In genomic region chr12:101018540-101018939, GRCh38 we compare ENCODE assay signal across 11 cellular contexts.
DNase-seq lines count a peak whose midpoint lies in the region; ATAC-seq and TF ChIP-seq lines count a peak whose summit lies in the region.
"Had no signal": no experiment of that assay in that cellular context is flagged by ENCODE, and none has a peak within 500 bp of the region (broad histone marks: within the 10 kb centered on the region; RNA-seq: fewer than 3 reads in every experiment).

No MANE protein-coding gene starts in this region.

- H4K91ac ChIP-seq in trophoblast cell (ENCODE audit: low read depth, low read length): no peak overlapping the region

- ATAC-seq in RWPE2 (ENCODE audit: low read depth) (peak; percentile 95), GM21447 (IDR thresholded peaks at IDR 0.05; ENCODE audit: unreplicated experiment) (no peak)
- no peak for ATAC-seq in stimulated activated naive CD8-positive, alpha-beta T cell treated with anti-CD3 and anti-CD28 coated beads, Interleukin-15, Interleukin-2, amounts not matched to agents 100 U/mL and 50 U/mL, for 24 hours
- ATAC-seq: gastroesophageal sphincter had no signal

- H3K9me3 ChIP-seq in RWPE2 (ENCODE audit: severe bottlenecking) (no peaks in the 10 kb centered on the region), fibroblast of lung (ENCODE audit: control insufficient read depth, insufficient read depth, low read depth, low read length) (no peaks in the 10 kb centered on the region), trophoblast cell (ENCODE audit: insufficient read depth, low read depth, low read length) (no peaks in the 10 kb centered on the region)

- TF ChIP-seq CTCF in RWPE2 (IDR thresholded peaks at IDR 0.05; ENCODE audit: poor library complexity, severe bottlenecking) (no peak), fibroblast of lung (conservative IDR thresholded peaks at IDR 0.05 in 1 of 2, IDR thresholded peaks at IDR 0.05 in 1 of 2; ENCODE audit: low read depth in 1 of 2, low read length in 2 of 2) (no peak)

- H3K36me3 ChIP-seq in RWPE2 (ENCODE audit: low read depth) (no peaks in the 10 kb centered on the region), fibroblast of lung (ENCODE audit: control insufficient read depth, insufficient read depth, low read length) (no peaks in the 10 kb centered on the region), trophoblast cell (ENCODE audit: control insufficient read depth in 1 of 2, insufficient read depth in 2 of 2, low read length in 2 of 2) (peaks cover 0 to 5% of the 10 kb centered on the region in 2 experiments)
- H3K36me3 ChIP-seq: gastroesophageal sphincter had no signal

- H4K20me1 ChIP-seq in fibroblast of lung (ENCODE audit: control insufficient read depth, extremely low read depth, insufficient read depth, low read length): no peaks in the 10 kb centered on the region

- peaks cover 0 to 4% (median 0%) of the 10 kb centered on the region in 3 donors for H3K27me3 Mint-ChIP-seq in immature natural killer cell (ENCODE audit: low read depth in 3 of 3)
- H3K27me3 Mint-ChIP-seq in activated T-helper 1 cell treated with anti-CD3 and anti-CD28 coated beads, Interleukin-12 subunit alpha, Interleukin-12 subunit beta, Interleukin-2, Interleukin-4 antibody, amounts not matched to agents 30 ng/mL and 10 ng/mL and 1 ng/mL, durations not matched to agents 14 hours and 24 hours and 36 hours (ENCODE audit: insufficient read depth): no peaks in the 10 kb centered on the region

- no peak overlapping the region for H2AFZ ChIP-seq in fibroblast of lung (ENCODE audit: low read length)
- H2AFZ ChIP-seq in trophoblast cell (ENCODE audit: insufficient read depth, low read length, poor library complexity): no peak overlapping the region

- H3K4me1 ChIP-seq in RWPE2 (ENCODE audit: insufficient read depth, poor library complexity, severe bottlenecking) (peaks cover 53% of the 10 kb centered on the region), fibroblast of lung (ENCODE audit: control insufficient read depth, extremely low read depth, insufficient read depth, low read length) (peaks cover 10% of the 10 kb centered on the region), trophoblast cell (ENCODE audit: control insufficient read depth in 1 of 2, insufficient read depth in 2 of 2, low read length in 2 of 2) (peaks cover 9 to 16% of the 10 kb centered on the region in 2 experiments)
- H3K4me1 ChIP-seq: gastroesophageal sphincter had no signal

- no peaks in the 10 kb centered on the region for H3K79me2 ChIP-seq in fibroblast of lung (ENCODE audit: control insufficient read depth, insufficient read depth, low read length)
- no peaks in the 10 kb centered on the region for H3K79me2 ChIP-seq in trophoblast cell (ENCODE audit: control insufficient read depth, insufficient read depth, low read length, poor library complexity)

- no peak overlapping the region for H4K8ac ChIP-seq in trophoblast cell (ENCODE audit: low read depth, low read length)

- H3K27ac ChIP-seq in RWPE2 (ENCODE audit: poor library complexity, severe bottlenecking) (peak overlapping the region; percentile 98), fibroblast of lung (ENCODE audit: insufficient read depth, low read length) (no peak overlapping the region), trophoblast cell (ENCODE audit: low read depth, low read length) (peak overlapping the region; percentile 76)
- H3K27ac ChIP-seq: gastroesophageal sphincter had no signal

- DNase-seq in GM04504 (ENCODE audit: low read depth) (peak; percentile 40), RWPE2 (ENCODE audit: low spot score) (peak; percentile 86), fibroblast of lung (ENCODE audit: low read depth in 2 of 2) (peak; percentile 44 to 100), trophoblast cell (peak; percentile 67 to 84), immature natural killer cell (no peak)
- no peak for DNase-seq in stimulated activated naive CD8-positive, alpha-beta T cell treated with anti-CD3 and anti-CD28 coated beads, Interleukin-15, Interleukin-2, amounts not matched to agents 100 U/mL and 50 U/mL, for 24 hours
- no peak for DNase-seq in activated T-helper 1 cell treated with anti-CD3 and anti-CD28 coated beads, Interleukin-12 subunit alpha, Interleukin-12 subunit beta, Interleukin-2, Interleukin-4 antibody, amounts not matched to agents 30 ng/mL and 10 ng/mL and 1 ng/mL, durations not matched to agents 14 hours and 24 hours and 36 hours (ENCODE audit: low spot score)
- DNase-seq: activated CD4-positive, CD25-positive, alpha-beta regulatory T cell treated with anti-CD3 and anti-CD28 coated beads, Interleukin-2, amount 50 U/mL, for 72 hours had no signal

- no peak overlapping the region for H3K4me2 ChIP-seq in fibroblast of lung (ENCODE audit: extremely low read depth, insufficient read depth, low read length)
- H3K4me2 ChIP-seq in trophoblast cell (ENCODE audit: low read length): no peak overlapping the region

- no peak overlapping the region for H2BK12ac ChIP-seq in trophoblast cell (ENCODE audit: low read length)

- intact Hi-C loops in activated T-helper 1 cell treated with anti-CD3 and anti-CD28 coated beads, Interleukin-12 subunit alpha, Interleukin-12 subunit beta, Interleukin-2, Interleukin-4 antibody, amounts not matched to agents 30 ng/mL and 10 ng/mL and 1 ng/mL, durations not matched to agents 14 hours and 24 hours and 36 hours (cut with micrococcal nuclease): no loop called here

- H3K79me1 ChIP-seq in trophoblast cell (ENCODE audit: low read length): peaks cover 15% of the 10 kb centered on the region

- WGBS in trophoblast cell (ENCODE audit: extremely low coverage, insufficient coverage, insufficient read length): no CpG with 5 or more reads among the region's 2 CpGs

- no peak overlapping the region for H2BK120ac ChIP-seq in trophoblast cell (ENCODE audit: insufficient read depth, low read length, poor library complexity)

- no peak overlapping the region for H2BK5ac ChIP-seq in trophoblast cell (ENCODE audit: low read depth, low read length, poor library complexity)

- H3K27ac Mint-ChIP-seq in immature natural killer cell: no peak overlapping the region
- H3K27ac Mint-ChIP-seq in activated T-helper 1 cell treated with anti-CD3 and anti-CD28 coated beads, Interleukin-12 subunit alpha, Interleukin-12 subunit beta, Interleukin-2, Interleukin-4 antibody, amounts not matched to agents 30 ng/mL and 10 ng/mL and 1 ng/mL, durations not matched to agents 14 hours and 24 hours and 36 hours: no peak overlapping the region
- H3K27ac Mint-ChIP-seq: activated naive CD4-positive, alpha-beta T cell treated with anti-CD3 and anti-CD28 coated beads, Interleukin-2, amount 50 U/mL, for 24 hours had no signal

- no peak overlapping the region for H3K4me3 Mint-ChIP-seq in immature natural killer cell
- H3K4me3 Mint-ChIP-seq in activated T-helper 1 cell treated with anti-CD3 and anti-CD28 coated beads, Interleukin-12 subunit alpha, Interleukin-12 subunit beta, Interleukin-2, Interleukin-4 antibody, amounts not matched to agents 30 ng/mL and 10 ng/mL and 1 ng/mL, durations not matched to agents 14 hours and 24 hours and 36 hours: no peak overlapping the region
- H3K4me3 Mint-ChIP-seq: activated naive CD4-positive, alpha-beta T cell treated with anti-CD3 and anti-CD28 coated beads, Interleukin-2, amount 50 U/mL, for 24 hours had no signal

- H3K23ac ChIP-seq in trophoblast cell (ENCODE audit: low read length): no peak overlapping the region

- H3K14ac ChIP-seq in trophoblast cell (ENCODE audit: low read length): no peak overlapping the region

- H3K18ac ChIP-seq in trophoblast cell (ENCODE audit: low read length): no peak overlapping the region

- no peaks in the 10 kb centered on the region for H3K4me1 Mint-ChIP-seq in immature natural killer cell
- no peaks in the 10 kb centered on the region for H3K4me1 Mint-ChIP-seq in activated T-helper 1 cell treated with anti-CD3 and anti-CD28 coated beads, Interleukin-12 subunit alpha, Interleukin-12 subunit beta, Interleukin-2, Interleukin-4 antibody, amounts not matched to agents 30 ng/mL and 10 ng/mL and 1 ng/mL, durations not matched to agents 14 hours and 24 hours and 36 hours (ENCODE audit: low read depth)
- H3K4me1 Mint-ChIP-seq: activated naive CD4-positive, alpha-beta T cell treated with anti-CD3 and anti-CD28 coated beads, Interleukin-2, amount 50 U/mL, for 24 hours had no signal

- H4K12ac ChIP-seq in trophoblast cell (ENCODE audit: low read depth, low read length): no peak overlapping the region

- no peak overlapping the region for H3K4ac ChIP-seq in trophoblast cell (ENCODE audit: low read depth, low read length)

- H3K4me3 ChIP-seq in RWPE2 (ENCODE audit: severe bottlenecking) (no peak overlapping the region), fibroblast of lung (replicated peaks in 1 of 4; ENCODE audit: control extremely low read depth in 1 of 4, insufficient read depth in 1 of 4, low read depth in 3 of 4, low read length in 4 of 4) (no peak overlapping the region), trophoblast cell (ENCODE audit: low read depth, low read length) (no peak overlapping the region)
- H3K4me3 ChIP-seq: gastroesophageal sphincter had no signal

- H3K9ac ChIP-seq in fibroblast of lung (ENCODE audit: insufficient read depth, low read length) (no peak overlapping the region), trophoblast cell (ENCODE audit: low read length) (no peak overlapping the region)

- H3K9me3 Mint-ChIP-seq in immature natural killer cell: peaks cover 2 to 35% (median 10%) of the 10 kb centered on the region in 6 donors
- peaks cover 5% of the 10 kb centered on the region for H3K9me3 Mint-ChIP-seq in activated T-helper 1 cell treated with anti-CD3 and anti-CD28 coated beads, Interleukin-12 subunit alpha, Interleukin-12 subunit beta, Interleukin-2, Interleukin-4 antibody, amounts not matched to agents 30 ng/mL and 10 ng/mL and 1 ng/mL, durations not matched to agents 14 hours and 24 hours and 36 hours

- no peak overlapping the region for H2AK5ac ChIP-seq in trophoblast cell (ENCODE audit: low read length)

- no peaks in the 10 kb centered on the region for H3K36me3 Mint-ChIP-seq in immature natural killer cell
- H3K36me3 Mint-ChIP-seq in activated T-helper 1 cell treated with anti-CD3 and anti-CD28 coated beads, Interleukin-12 subunit alpha, Interleukin-12 subunit beta, Interleukin-2, Interleukin-4 antibody, amounts not matched to agents 30 ng/mL and 10 ng/mL and 1 ng/mL, durations not matched to agents 14 hours and 24 hours and 36 hours (ENCODE audit: low read depth): no peaks in the 10 kb centered on the region
- H3K36me3 Mint-ChIP-seq: activated naive CD4-positive, alpha-beta T cell treated with anti-CD3 and anti-CD28 coated beads, Interleukin-2, amount 50 U/mL, for 24 hours had no signal

- H3K27me3 ChIP-seq in RWPE2 (ENCODE audit: insufficient read depth, poor library complexity, severe bottlenecking) (no peaks in the 10 kb centered on the region), fibroblast of lung (ENCODE audit: control insufficient read depth, insufficient read depth, low read length) (no peaks in the 10 kb centered on the region), trophoblast cell (ENCODE audit: insufficient read depth, low read length) (no peaks in the 10 kb centered on the region)
- H3K27me3 ChIP-seq: gastroesophageal sphincter had no signal

Comparison
In these comparisons a context has a peak if more than half of its experiments do, and no peak if none do; other contexts are left out.
1. DNase-seq: peak in GM04504 (single experiment), RWPE2 (single experiment), fibroblast of lung (2 of 2) and trophoblast cell (2 of 2); none in immature natural killer cell (0 of 3), stimulated activated naive CD8-positive, alpha-beta T cell treated with anti-CD3 and anti-CD28 coated beads, Interleukin-15, Interleukin-2, amounts not matched to agents 100 U/mL and 50 U/mL, for 24 hours (single experiment) and activated T-helper 1 cell treated with anti-CD3 and anti-CD28 coated beads, Interleukin-12 subunit alpha, Interleukin-12 subunit beta, Interleukin-2, Interleukin-4 antibody, amounts not matched to agents 30 ng/mL and 10 ng/mL and 1 ng/mL, durations not matched to agents 14 hours and 24 hours and 36 hours (single experiment).